Comparison of ENCODE assay signal across 8 cellular contexts in genomic region chr10:71851630-71852095, GRCh38. TPM values are rescaled to one million over a fixed set of nuclear protein-coding genes. Genes with fewer than 3 reads are reported as not detected.
A peak's percentile ranks its signal among the peaks of the same experiment; 100 is the strongest.
DNase-seq lines count a peak whose midpoint lies in the region; ATAC-seq and TF ChIP-seq lines count a peak whose summit lies in the region.
"Not testable (repeated sequence)": the region's sequence is repeated elsewhere in the genome, so short reads cannot be mapped to it uniquely, and the experiment has no call there.

No MANE protein-coding gene starts in this region.

- TSS peak; percentile 89 for BruUV-seq in MCF 10A (replicated peaks; lab: Mats Ljungman, UMichigan)

- CTCF ChIA-PET in MCF 10A (lab: Yijun Ruan, JAX), result interaction anchor here (0.6 to 1.1 kb wide), 5 partner anchors 12 to 198 kb away, joined by 3 to 7 read pairs (median 4); no protein-coding TSS in a partner anchor

- H3K4me1 Mint-ChIP-seq in CD14-positive monocyte (peaks cover 50% of the 10 kb centered on the region), MCF 10A (ENCODE audit: insufficient read depth, unreplicated experiment) (peaks cover 38% of the 10 kb centered on the region)
- H3K4me1 Mint-ChIP-seq in naive thymus-derived CD8-positive, alpha-beta T cell, result peaks cover 23 to 54% (median 48%) of the 10 kb centered on the region in 4 donors
- peaks cover 50% of the 10 kb centered on the region for H3K4me1 Mint-ChIP-seq in stimulated activated naive CD8-positive, alpha-beta T cell treated with anti-CD3 and anti-CD28 coated beads, Interleukin-15, Interleukin-2, amounts not matched to agents 100 ng/mL and 50 ng/mL, for 24 hours (ENCODE audit: low read depth)

- H3K4me1 ChIP-seq in heart left ventricle, result peaks cover under 1 to 50% (median 36%) of the 10 kb centered on the region in 12 donors

- DNase-seq in CD14-positive monocyte (ENCODE audit: low spot score), result peak; percentile 77
- DNase-seq in WERI-Rb-1; MCF 10A (ENCODE audit: unreplicated experiment); heart left ventricle; naive thymus-derived CD8-positive, alpha-beta T cell: not testable (repeated sequence)

- not testable (repeated sequence) for H3K9me3 ChIP-seq in KOPT-K1 (ENCODE audit: insufficient read depth, low read length, poor library complexity, severe bottlenecking); WERI-Rb-1 (ENCODE audit: severe bottlenecking); heart left ventricle

- not testable (repeated sequence) for H3K27me3 ChIP-seq in WERI-Rb-1 (ENCODE audit: insufficient read depth, low read depth, severe bottlenecking); heart left ventricle

- ATAC-seq in GM21360 (IDR thresholded peaks at IDR 0.05; ENCODE audit: unreplicated experiment), result peak; percentile 9
- ATAC-seq in heart left ventricle, result peak in 2 of 4 donors; percentile 1 to 4
- not testable (repeated sequence) for ATAC-seq in naive thymus-derived CD8-positive, alpha-beta T cell

- POLR2A ChIA-PET in MCF 10A (lab: Yijun Ruan, JAX), result interaction anchor here (0.6 to 3.9 kb wide), 21 partner anchors 9 to 1245 kb away, joined by 3 to 74 read pairs (median 5); partner anchors contain the start of gene P4HA1
- POLR2A ChIA-PET in naive thymus-derived CD8-positive, alpha-beta T cell (lab: Charles Lee), result interaction anchor here (0.7 to 2.0 kb wide), 19 partner anchors 7 to 502 kb away, joined by 3 to 15 read pairs (median 4); partner anchors contain the start of genes DNAJB12 and VSIR

- intact Hi-C loops in CD14-positive monocyte (cut with micrococcal nuclease), result loop anchor here (1.0 to 5.0 kb wide), 3 partner anchors 9 to 46 kb away; no protein-coding TSS in a partner anchor
- intact Hi-C loops in MCF 10A (cut with micrococcal nuclease), result loop anchor here (1.0 kb wide), 1 partner anchor 37 kb away; no protein-coding TSS in a partner anchor
- intact Hi-C loops in heart left ventricle (cut with DNase I), result loop anchor here in 1 of 10 donors (1.0 kb wide), 1 partner anchor 9 kb away; no protein-coding TSS in a partner anchor

- not testable (repeated sequence) for H3K36me3 ChIP-seq in KOPT-K1 (ENCODE audit: insufficient read depth, low read length); heart left ventricle
- peaks cover 14% of the 10 kb centered on the region for H3K36me3 ChIP-seq in WERI-Rb-1

- H3K27ac ChIP-seq in KOPT-K1 (ENCODE audit: low read depth, low read length, poor library complexity, severe bottlenecking) (peak overlapping the region; percentile 81), WERI-Rb-1 (peak overlapping the region; percentile 30), heart left ventricle (peak overlapping the region; percentile 87 to 99 (median 98))

- H3K9me3 Mint-ChIP-seq in CD14-positive monocyte; MCF 10A (ENCODE audit: unreplicated experiment); naive thymus-derived CD8-positive, alpha-beta T cell; stimulated activated naive CD8-positive, alpha-beta T cell treated with anti-CD3 and anti-CD28 coated beads, Interleukin-15, Interleukin-2, amounts not matched to agents 100 ng/mL and 50 ng/mL, for 24 hours: not testable (repeated sequence)

- not testable (repeated sequence) for TF ChIP-seq CTCF in CD14-positive monocyte (IDR thresholded peaks at IDR 0.05); WERI-Rb-1 (IDR thresholded peaks at IDR 0.05; ENCODE audit: low read depth, low read length); MCF 10A (IDR thresholded peaks at IDR 0.05; ENCODE audit: unreplicated experiment); heart left ventricle (IDR thresholded peaks at IDR 0.05)

- H3K36me3 Mint-ChIP-seq in CD14-positive monocyte (peaks cover 31 to 38% of the 10 kb centered on the region in 2 donors), MCF 10A (ENCODE audit: insufficient read depth, unreplicated experiment) (peaks cover 13% of the 10 kb centered on the region)
- not testable (repeated sequence) for H3K36me3 Mint-ChIP-seq in naive thymus-derived CD8-positive, alpha-beta T cell; stimulated activated naive CD8-positive, alpha-beta T cell treated with anti-CD3 and anti-CD28 coated beads, Interleukin-15, Interleukin-2, amounts not matched to agents 100 ng/mL and 50 ng/mL, for 24 hours (ENCODE audit: low read depth)

- WGBS in heart left ventricle, 4 donors, result 64 to 75% (median 72%) methylated on average over 13 of the region's 13 CpGs

- H3K27ac Mint-ChIP-seq in CD14-positive monocyte (peak overlapping the region; percentile 96 to 100 (median 97)), MCF 10A (ENCODE audit: low read depth, unreplicated experiment) (peak overlapping the region; percentile 94)
- H3K27ac Mint-ChIP-seq in naive thymus-derived CD8-positive, alpha-beta T cell, result peak overlapping the region in 7 of 10 donors; percentile 74 to 95 (median 89)
- peak overlapping the region; percentile 82 for H3K27ac Mint-ChIP-seq in stimulated activated naive CD8-positive, alpha-beta T cell treated with anti-CD3 and anti-CD28 coated beads, Interleukin-15, Interleukin-2, amounts not matched to agents 100 ng/mL and 50 ng/mL, for 24 hours

- H3K4me3 Mint-ChIP-seq in CD14-positive monocyte (peak overlapping the region; percentile 57 to 99), MCF 10A (ENCODE audit: unreplicated experiment) (peak overlapping the region; percentile 80)
- H3K4me3 Mint-ChIP-seq in naive thymus-derived CD8-positive, alpha-beta T cell, result peak overlapping the region; percentile 89 to 99 (median 94)
- peak overlapping the region; percentile 96 for H3K4me3 Mint-ChIP-seq in stimulated activated naive CD8-positive, alpha-beta T cell treated with anti-CD3 and anti-CD28 coated beads, Interleukin-15, Interleukin-2, amounts not matched to agents 100 ng/mL and 50 ng/mL, for 24 hours

- not testable (repeated sequence) for TF ChIP-seq POLR2A in heart left ventricle (IDR thresholded peaks at IDR 0.05)

- not testable (repeated sequence) for H3K27me3 Mint-ChIP-seq in CD14-positive monocyte (ENCODE audit: low read depth in 3 of 3); MCF 10A (ENCODE audit: insufficient read depth, unreplicated experiment); naive thymus-derived CD8-positive, alpha-beta T cell; stimulated activated naive CD8-positive, alpha-beta T cell treated with anti-CD3 and anti-CD28 coated beads, Interleukin-15, Interleukin-2, amounts not matched to agents 100 ng/mL and 50 ng/mL, for 24 hours

- peak overlapping the region; percentile 59 for H3K4me3 ChIP-seq in WERI-Rb-1 (ENCODE audit: low read depth, low read length)
- peak overlapping the region in 10 of 12 donors; percentile 78 to 95 (median 90) for H3K4me3 ChIP-seq in heart left ventricle

RNA-seq across cellular contexts. Expression of gene PSAP, which starts 0.6 kb away (rescaled TPM):
- polyA plus RNA-seq in CD14-positive monocyte, result 1,000 to 10,000 TPM; 7,346 to 8,673 TPM
- total RNA-seq in MCF 10A (2022), result 506 and 692 TPM in 2 replicates
- total RNA-seq in heart left ventricle, result 1,000 to 10,000 TPM; 1,282 to 2,171 (median 1,665) TPM
- 1,000 to 10,000 TPM in 1 of 2 donors, 100 to 1,000 TPM in 1; 454 to 1,132 TPM for polyA plus RNA-seq in heart left ventricle
- 100 to 1,000 TPM; 203 to 206 TPM for total RNA-seq in naive thymus-derived CD8-positive, alpha-beta T cell
- polyA plus RNA-seq in naive thymus-derived CD8-positive, alpha-beta T cell, result 100 to 1,000 TPM; 389 to 442 (median 398) TPM

Comparison
In these comparisons a context has a peak if more than half of its experiments do, and no peak if none do; other contexts are left out.
1. H3K27ac ChIP-seq: peak in every context shown above with its lines; median percentile 98 in heart left ventricle; 81 in KOPT-K1; 30 in WERI-Rb-1.